Comparison of ENCODE assay signal across 10 cellular contexts in the genomic region with DNA sequence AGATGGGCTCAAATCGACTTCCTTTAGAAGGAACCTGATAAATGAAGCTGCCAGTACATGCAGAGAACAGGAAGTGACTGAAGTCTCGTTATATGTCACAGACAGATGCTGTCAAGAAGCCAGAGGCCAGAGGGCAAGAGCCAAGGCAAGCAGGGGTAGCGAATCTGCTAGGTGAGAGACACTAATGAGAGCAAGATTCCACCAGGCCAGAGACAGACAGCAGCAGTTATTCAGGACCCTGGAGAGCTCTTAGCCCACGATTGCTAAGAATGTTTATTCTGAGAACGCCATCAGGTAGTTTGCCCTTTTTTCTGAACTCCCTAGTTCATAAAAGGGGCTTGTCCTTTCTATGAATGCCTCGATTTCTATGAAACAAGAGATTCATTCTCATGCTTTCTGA.
DNase-seq lines count a peak whose midpoint lies in the region; TF ChIP-seq lines count a peak whose summit lies in the region.
"Had no signal": no experiment of that assay in that cellular context is flagged by ENCODE, and none has a peak within 500 bp of the region (broad histone marks: within the 10 kb centered on the region; RNA-seq: fewer than 3 reads in every experiment).

No MANE protein-coding gene starts in this region.

- no peaks in the 10 kb centered on the region for H3K4me1 ChIP-seq in hepatocyte (ENCODE audit: insufficient read depth)
- H3K4me1 ChIP-seq in esophagus muscularis mucosa = no peaks in the 10 kb centered on the region
- H3K4me1 ChIP-seq in vagina = no peaks in the 10 kb centered on the region
- H3K4me1 ChIP-seq: gastroesophageal sphincter had no signal

- no peaks in the 10 kb centered on the region for H4K20me1 ChIP-seq in hepatocyte (ENCODE audit: insufficient read depth, poor library complexity, severe bottlenecking)

- H3K36me3 ChIP-seq in H7 (replicated peaks; ENCODE audit: control insufficient read depth, insufficient read depth, low read length) = no peaks in the 10 kb centered on the region
- H3K36me3 ChIP-seq in hepatocyte (replicated peaks; ENCODE audit: insufficient read depth, low read depth) = no peaks in the 10 kb centered on the region
- H3K36me3 ChIP-seq in esophagus muscularis mucosa = no peaks in the 10 kb centered on the region
- no peaks in the 10 kb centered on the region for H3K36me3 ChIP-seq in vagina
- H3K36me3 ChIP-seq: gastroesophageal sphincter had no signal

- H3K4me3 ChIP-seq in H7 (ENCODE audit: insufficient read depth, low read depth, low read length) (no peak overlapping the region), hepatocyte (no peak overlapping the region), esophagus muscularis mucosa (no peak overlapping the region), vagina (no peak overlapping the region)
- H3K4me3 ChIP-seq: gastroesophageal sphincter, SK-N-MC had no signal

- H3K9me3 ChIP-seq in hepatocyte (ENCODE audit: low read depth) = no peaks in the 10 kb centered on the region
- H3K9me3 ChIP-seq in esophagus muscularis mucosa = no peaks in the 10 kb centered on the region
- no peaks in the 10 kb centered on the region for H3K9me3 ChIP-seq in vagina
- H3K9me3 ChIP-seq: gastroesophageal sphincter had no signal

- H3K9me2 ChIP-seq in hepatocyte (replicated peaks; ENCODE audit: insufficient read depth) = no peaks in the 10 kb centered on the region

- H3K27me3 ChIP-seq in H7 (ENCODE audit: control insufficient read depth, insufficient read depth, low read length) (no peaks in the 10 kb centered on the region), hepatocyte (no peaks in the 10 kb centered on the region), esophagus muscularis mucosa (no peaks in the 10 kb centered on the region), vagina (no peaks in the 10 kb centered on the region)
- H3K27me3 ChIP-seq: gastroesophageal sphincter had no signal

- H2AFZ ChIP-seq in hepatocyte = no peak overlapping the region

- intact Hi-C loops in esophagus muscularis mucosa (cut with DNase I) = no loop called here
- intact Hi-C loops in vagina (cut with DNase I) = no loop called here

- TF ChIP-seq CTCF in hepatocyte (IDR thresholded peaks at IDR 0.05; ENCODE audit: poor library complexity) (no peak), esophagus muscularis mucosa (IDR thresholded peaks at IDR 0.05) (no peak), vagina (IDR thresholded peaks at IDR 0.05) (no peak)

- TF ChIP-seq POLR2A in esophagus muscularis mucosa (IDR thresholded peaks at IDR 0.05; ENCODE audit: low read depth) (no peak), vagina (IDR thresholded peaks at IDR 0.05) (no peak)

- no peaks in the 10 kb centered on the region for H3K79me2 ChIP-seq in hepatocyte

- no peak overlapping the region for H3K27ac ChIP-seq in hepatocyte
- H3K27ac ChIP-seq in esophagus muscularis mucosa (replicated peaks in 1 of 4) = no peak overlapping the region
- H3K27ac ChIP-seq in vagina = no peak overlapping the region
- H3K27ac ChIP-seq: gastroesophageal sphincter, SK-N-MC had no signal

- DNase-seq in COLO829 (ENCODE audit: low spot score) (peak; percentile 3), H7 (peak; percentile 11), T1000 (lab: John Stamatoyannopoulos, UW) (peak; percentile 0), hepatocyte (ENCODE audit: low spot score) (peak; percentile 57), NCI-H1092 (lab: John Stamatoyannopoulos, UW) (no peak), HCEC 1CT (no peak), esophagus muscularis mucosa (ENCODE audit: extremely low spot score) (no peak), vagina (ENCODE audit: extremely low spot score in 2 of 2) (no peak)

- 42% methylated on average over 6 of the region's 6 CpGs for WGBS in hepatocyte (ENCODE audit: low lambda C conversion rate, missing lambda C conversion rate)
- 24% methylated on average over 6 of the region's 6 CpGs for WGBS in esophagus muscularis mucosa

- H3K4me2 ChIP-seq in hepatocyte = no peak overlapping the region

- no peak for TF ChIP-seq EP300 in esophagus muscularis mucosa (IDR thresholded peaks at IDR 0.05)

Comparison
In these comparisons a context has a peak if more than half of its experiments do, and no peak if none do; other contexts are left out.
1. DNase-seq: peak in COLO829 (single experiment), H7 (single experiment), T1000 (single experiment) and hepatocyte (single experiment); none in NCI-H1092 (single experiment), HCEC 1CT (single experiment), esophagus muscularis mucosa (single experiment) and vagina (0 of 2).